Comparison of ENCODE assay signal across 20 cellular contexts in genomic region chr1:90761781-90762589, GRCh38. TPM values are rescaled to one million over a fixed set of nuclear protein-coding genes. Genes with fewer than 3 reads are reported as not detected.
DNase-seq lines count a peak whose midpoint lies in the region; TF ChIP-seq lines count a peak whose summit lies in the region.
"Had no signal": no experiment of that assay in that cellular context is flagged by ENCODE, and none has a peak within 500 bp of the region (broad histone marks: within the 10 kb centered on the region; RNA-seq: fewer than 3 reads in every experiment).

No MANE protein-coding gene starts in this region.

- BruUV-seq in Calu3 (replicated peaks; lab: Mats Ljungman, UMichigan): no TSS peak

- H3K4me1 Mint-ChIP-seq in Calu3 (ENCODE audit: low read depth, unreplicated experiment): no peaks in the 10 kb centered on the region
- H3K4me1 Mint-ChIP-seq in endothelial cell (ENCODE audit: unreplicated experiment): no peaks in the 10 kb centered on the region

- H3K36me3 Mint-ChIP-seq in Calu3 (ENCODE audit: insufficient read depth, unreplicated experiment) (no peaks in the 10 kb centered on the region), endothelial cell (ENCODE audit: low read depth, unreplicated experiment) (no peaks in the 10 kb centered on the region)
- H3K36me3 Mint-ChIP-seq: CD8-positive, alpha-beta memory T cell had no signal

- H3K4me3 Mint-ChIP-seq in Calu3 (ENCODE audit: low read depth, unreplicated experiment) (no peak overlapping the region), endothelial cell (ENCODE audit: unreplicated experiment) (no peak overlapping the region)
- H3K4me3 Mint-ChIP-seq: CD8-positive, alpha-beta memory T cell had no signal

- no peaks in the 10 kb centered on the region for H3K9me3 Mint-ChIP-seq in Calu3 (ENCODE audit: low read depth, unreplicated experiment)
- H3K9me3 Mint-ChIP-seq in endothelial cell (ENCODE audit: unreplicated experiment): no peaks in the 10 kb centered on the region

- no peak overlapping the region for H3K27ac Mint-ChIP-seq in Calu3 (ENCODE audit: unreplicated experiment)
- no peak overlapping the region for H3K27ac Mint-ChIP-seq in endothelial cell (ENCODE audit: unreplicated experiment)
- H3K27ac Mint-ChIP-seq: CD8-positive, alpha-beta memory T cell had no signal

- CTCF ChIA-PET in Calu3 (lab: Charles Lee): no interaction called here

- intact Hi-C loops in Calu3 (cut with micrococcal nuclease; ENCODE audit: unreplicated experiment): no loop called here

- H3K27me3 Mint-ChIP-seq in Calu3 (ENCODE audit: unreplicated experiment) (peaks cover 13% of the 10 kb centered on the region), endothelial cell (ENCODE audit: unreplicated experiment) (no peaks in the 10 kb centered on the region)

- TF ChIP-seq CTCF in Calu3 (IDR thresholded peaks at IDR 0.05; ENCODE audit: unreplicated experiment) (no peak), endothelial cell (IDR thresholded peaks at IDR 0.05; ENCODE audit: unreplicated experiment) (no peak)

- DNase-seq in COR-L47 (lab: John Stamatoyannopoulos, UW) (peak; percentile 82), M059J (ENCODE audit: low read depth) (peak; percentile 3), NCI-H446 treated with DMSO at 0.1 percent for 48 hours (lab: John Stamatoyannopoulos, UW) (peak; percentile 48), foreskin melanocyte (peak; percentile 63), AG08395 (ENCODE audit: low spot score) (no peak), Calu3 (no peak), endothelial cell (ENCODE audit: low spot score) (no peak), SKM-1 treated with dmso at 0.1 percent for 144 hours (lab: John Stamatoyannopoulos, UW; ENCODE audit: unreplicated experiment) (no peak)
- DNase-seq: activated CD8-positive, alpha-beta memory T cell treated with anti-CD3 and anti-CD28 coated beads, Interleukin-2, amount 50 U/mL, for 4 hours; activated naive CD4-positive, alpha-beta T cell; CD8-positive, alpha-beta memory T cell; esophagus squamous epithelium; GDM1; posterior cingulate gyrus; SIG-M5; stimulated activated CD4-positive, alpha-beta T cell treated with anti-CD3 and anti-CD28 coated beads, Interleukin-12 subunit alpha, Interleukin-12 subunit beta, amount 100 ng/mL, for 4 hours; stimulated activated naive CD8-positive, alpha-beta T cell treated with anti-CD3 and anti-CD28 coated beads, Interleukin-15, Interleukin-2, amounts not matched to agents 100 U/mL and 50 U/mL, for 24 hours had no signal

RNA-seq across cellular contexts. Expression of gene BARHL2, which starts 44.9 kb away (rescaled TPM):
- not detected in 2 replicates for total RNA-seq in M059J (2014; rRNA removed; shearing (Covaris generic))
- total RNA-seq in Calu3 (2022) (not detected in 2 replicates), endothelial cell (ENCODE audit: unreplicated experiment) (not detected)
- total RNA-seq: CD8-positive, alpha-beta memory T cell; esophagus squamous epithelium; hepatocyte; left lung; urinary bladder had no signal

Comparison
In these comparisons a context has a peak if more than half of its experiments do, and no peak if none do; other contexts are left out.
1. DNase-seq: peak in COR-L47 (single experiment), M059J (single experiment), NCI-H446 treated with DMSO at 0.1 percent for 48 hours (single experiment) and foreskin melanocyte (single experiment); none in AG08395 (single experiment), Calu3 (single experiment), endothelial cell (single experiment) and SKM-1 treated with dmso at 0.1 percent for 144 hours (single experiment).